In genomic region chr1:211126622-211127021, GRCh38 we compare ENCODE assay signal across 13 cellular contexts. TPM values are rescaled to one million over a fixed set of nuclear protein-coding genes. Genes with fewer than 3 reads are reported as not detected.
"Had no signal": no experiment of that assay in that cellular context is flagged by ENCODE, and none has a peak within 500 bp of the region (broad histone marks: within the 10 kb centered on the region; RNA-seq: fewer than 3 reads in every experiment).

No MANE protein-coding gene starts in this region.

- H3K4me1 ChIP-seq: tibial artery had no signal

- ATAC-seq: activated CD8-positive, alpha-beta T cell treated with anti-CD3 and anti-CD28 coated beads, Interleukin-2, amount 10 ng/mL, durations not matched to agents 7 days and 5 days; stimulated activated naive CD8-positive, alpha-beta T cell treated with anti-CD3 and anti-CD28 coated beads, Interleukin-15, amount 100 ng/mL, for 72 hours had no signal

- H3K4me3 Mint-ChIP-seq: activated CD8-positive, alpha-beta T cell treated with anti-CD3 and anti-CD28 coated beads, Interleukin-2, amount 10 ng/mL, durations not matched to agents 7 days and 5 days; nephron progenitor cell; stimulated activated naive CD8-positive, alpha-beta T cell treated with anti-CD3 and anti-CD28 coated beads, Interleukin-15, amount 100 ng/mL, for 72 hours had no signal

- H3K36me3 ChIP-seq: cardiac muscle cell, tibial artery, WERI-Rb-1 had no signal

- H3K4me1 Mint-ChIP-seq: nephron progenitor cell; stimulated activated naive CD8-positive, alpha-beta T cell treated with anti-CD3 and anti-CD28 coated beads, Interleukin-15, amount 100 ng/mL, for 72 hours had no signal

- H3K9me3 ChIP-seq: tibial artery had no signal

- H3K4me3 ChIP-seq: cardiac muscle cell, lung, tibial artery had no signal

- H3K27ac ChIP-seq: cardiac muscle cell, tibial artery, WERI-Rb-1 had no signal

- H3K9me3 Mint-ChIP-seq: stimulated activated naive CD8-positive, alpha-beta T cell treated with anti-CD3 and anti-CD28 coated beads, Interleukin-15, amount 100 ng/mL, for 72 hours had no signal

- DNase-seq: activated CD4-positive, alpha-beta T cell treated with anti-CD3 and anti-CD28 coated beads for 4 hours; activated CD8-positive, alpha-beta T cell treated with anti-CD3 and anti-CD28 coated beads, Interleukin-2, amount 10 ng/mL, durations not matched to agents 7 days and 5 days; activated naive CD4-positive, alpha-beta T cell treated with Interleukin-2 at 50 U/mL for 16 hours; nephron progenitor cell; stimulated activated CD4-positive, alpha-beta T cell treated with anti-CD3 and anti-CD28 coated beads, Interleukin-15, amount 100 ng/mL, for 24 hours; stimulated activated CD4-positive, alpha-beta T cell treated with anti-CD3 and anti-CD28 coated beads, Interleukin-4, amount 100 ng/mL, for 4 hours; stimulated activated naive CD8-positive, alpha-beta T cell treated with anti-CD3 and anti-CD28 coated beads, Interleukin-15, amount 100 ng/mL, for 72 hours; T-helper 9 cell; tibial artery; WERI-Rb-1 had no signal

- H3K27ac Mint-ChIP-seq: activated CD8-positive, alpha-beta T cell treated with anti-CD3 and anti-CD28 coated beads, Interleukin-2, amount 10 ng/mL, durations not matched to agents 7 days and 5 days; nephron progenitor cell; stimulated activated naive CD8-positive, alpha-beta T cell treated with anti-CD3 and anti-CD28 coated beads, Interleukin-15, amount 100 ng/mL, for 72 hours had no signal

RNA-seq across cellular contexts. Expression of gene KCNH1, which starts 7.3 kb away (rescaled TPM):
- total RNA-seq: activated CD8-positive, alpha-beta T cell treated with anti-CD3 and anti-CD28 coated beads, Interleukin-2, amount 10 ng/mL, durations not matched to agents 7 days and 5 days; mononuclear cell had no signal
- polyA plus RNA-seq: cardiac muscle cell had no signal
